15 cellular contexts compared by ENCODE assay signal in the genomic region with DNA sequence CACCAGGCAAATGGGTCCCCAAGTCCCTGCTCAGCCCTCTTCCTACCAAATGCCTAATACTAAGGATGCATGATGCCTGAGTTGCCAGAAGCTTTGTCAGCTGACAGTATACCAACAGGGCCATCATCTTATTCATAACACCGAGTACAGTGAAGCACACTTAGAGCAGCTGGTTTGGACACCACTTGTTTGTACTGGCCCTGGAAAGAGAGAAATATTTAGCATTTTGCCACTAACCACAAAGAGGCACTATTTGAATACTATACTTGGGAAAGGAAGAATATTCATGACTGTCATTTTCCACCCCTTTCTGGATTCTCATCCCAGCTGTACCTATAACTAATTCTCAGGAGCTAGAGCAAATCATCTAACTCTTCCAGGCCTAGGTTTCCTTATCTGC.
"Had no signal": no experiment of that assay in that cellular context is flagged by ENCODE, and none has a peak within 500 bp of the region (broad histone marks: within the 10 kb centered on the region; RNA-seq: fewer than 3 reads in every experiment).

No MANE protein-coding gene starts in this region.

- H3K4me3 ChIP-seq: adrenal gland, lung, tibial artery had no signal

- H3K9me3 ChIP-seq: adrenal gland, tibial artery had no signal

- H3K4me1 Mint-ChIP-seq: activated B cell treated with CpG ODN at 0.5 μM for 24 hours; activated CD4-positive, alpha-beta T cell treated with anti-CD3 and anti-CD28 coated beads, Interleukin-2, amount 10 ng/mL, durations not matched to agents 7 days and 5 days; immature natural killer cell; nephron progenitor cell; T-helper 17 cell had no signal

- H3K36me3 ChIP-seq: adrenal gland, tibial artery had no signal

- H3K27me3 ChIP-seq: adrenal gland, tibial artery had no signal

- H3K27ac ChIP-seq: adrenal gland, tibial artery had no signal

- DNase-seq: activated B cell treated with CpG ODN at 0.5 μM for 24 hours; activated CD4-positive, alpha-beta T cell treated with anti-CD3 and anti-CD28 coated beads, Interleukin-2, amount 10 ng/mL, durations not matched to agents 7 days and 5 days; activated CD8-positive, alpha-beta memory T cell treated with anti-CD3 and anti-CD28 coated beads for 24 hours; activated naive CD4-positive, alpha-beta T cell treated with anti-CD3 and anti-CD28 coated beads for 36 hours; adrenal gland; dermis blood vessel endothelial cell; erythroblast; immature natural killer cell; left colon; nephron progenitor cell; T-helper 17 cell; tibial artery had no signal

- H3K36me3 Mint-ChIP-seq: brain, immature natural killer cell had no signal

- H3K9me3 Mint-ChIP-seq: activated B cell treated with CpG ODN at 0.5 μM for 24 hours; activated CD4-positive, alpha-beta T cell treated with anti-CD3 and anti-CD28 coated beads, Interleukin-2, amount 10 ng/mL, durations not matched to agents 7 days and 5 days; activated naive CD4-positive, alpha-beta T cell treated with anti-CD3 and anti-CD28 coated beads for 36 hours; brain; nephron progenitor cell had no signal

- FAIRE-seq: TTC549 had no signal

- ATAC-seq: left colon, T-helper 17 cell had no signal

- H3K4me1 ChIP-seq: adrenal gland, tibial artery had no signal

- H3K27me3 Mint-ChIP-seq: activated B cell treated with CpG ODN at 0.5 μM for 24 hours; activated CD4-positive, alpha-beta T cell treated with anti-CD3 and anti-CD28 coated beads, Interleukin-2, amount 10 ng/mL, durations not matched to agents 7 days and 5 days; brain had no signal

- H3K27ac Mint-ChIP-seq: activated B cell treated with CpG ODN at 0.5 μM for 24 hours; activated CD4-positive, alpha-beta T cell treated with anti-CD3 and anti-CD28 coated beads, Interleukin-2, amount 10 ng/mL, durations not matched to agents 7 days and 5 days; activated naive CD4-positive, alpha-beta T cell treated with anti-CD3 and anti-CD28 coated beads for 36 hours; brain; immature natural killer cell; nephron progenitor cell; T-helper 17 cell had no signal

- H3K4me3 Mint-ChIP-seq: activated B cell treated with CpG ODN at 0.5 μM for 24 hours; activated CD4-positive, alpha-beta T cell treated with anti-CD3 and anti-CD28 coated beads, Interleukin-2, amount 10 ng/mL, durations not matched to agents 7 days and 5 days; activated naive CD4-positive, alpha-beta T cell treated with anti-CD3 and anti-CD28 coated beads for 36 hours; brain; immature natural killer cell; nephron progenitor cell; T-helper 17 cell had no signal
